ENCODE assay signal across 37 cellular contexts in the genomic region with DNA sequence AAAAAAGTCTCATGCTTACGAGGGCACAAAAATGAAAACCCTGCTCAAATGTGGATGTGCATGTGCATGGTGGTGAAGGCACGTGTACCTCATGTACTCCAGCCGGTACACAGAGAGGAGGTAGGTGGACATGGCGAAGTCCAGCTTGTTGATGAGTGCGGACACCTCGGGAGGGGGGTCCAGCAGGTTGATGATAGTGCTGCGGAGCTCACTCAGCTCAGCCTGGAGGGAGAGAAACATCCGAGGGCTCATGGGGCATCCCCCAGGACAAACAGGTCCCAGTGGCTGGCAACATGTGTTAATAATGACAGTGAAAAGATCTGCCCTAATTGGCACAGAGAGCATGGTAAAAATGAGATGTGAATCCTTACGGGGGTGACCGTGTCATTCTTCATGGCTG. TPM values are rescaled to one million over a fixed set of nuclear protein-coding genes. Genes with fewer than 3 reads are reported as not detected.
"Had no signal": no experiment of that assay in that cellular context is flagged by ENCODE, and none has a peak within 500 bp of the region (broad histone marks: within the 10 kb centered on the region; RNA-seq: fewer than 3 reads in every experiment).

No MANE protein-coding gene starts in this region.

- H3K4me1 ChIP-seq: adrenal gland, body of pancreas, breast epithelium had no signal

- H3K27ac ChIP-seq: adrenal gland, body of pancreas, brain microvascular endothelial cell, breast epithelium had no signal

- H3K27me3 ChIP-seq: adrenal gland, body of pancreas, brain microvascular endothelial cell, breast epithelium had no signal

- FAIRE-seq: astrocyte, TTC549 had no signal

- H3K4me1 Mint-ChIP-seq: activated CD4-positive, alpha-beta T cell treated with anti-CD3 and anti-CD28 coated beads for 36 hours; activated naive CD8-positive, alpha-beta T cell treated with anti-CD3 and anti-CD28 coated beads for 36 hours had no signal

- DNase-seq: activated CD4-positive, alpha-beta memory T cell treated with anti-CD3 and anti-CD28 coated beads, Interleukin-2, amount 10 ng/mL, durations not matched to agents 7 days and 5 days; activated CD4-positive, alpha-beta T cell treated with anti-CD3 and anti-CD28 coated beads for 1 hour; activated CD4-positive, alpha-beta T cell treated with anti-CD3 and anti-CD28 coated beads for 36 hours; activated CD4-positive, alpha-beta T cell treated with anti-CD3 and anti-CD28 coated beads for 48 hours; activated CD4-positive, alpha-beta T cell treated with anti-CD3 and anti-CD28 coated beads, Interleukin-2, amount 10 ng/mL, durations not matched to agents 7 days and 5 days; activated CD4-positive, alpha-beta T cell treated with anti-CD3 and anti-CD28 coated beads, Interleukin-2, amount 50 U/mL, for 48 hours; activated CD4-positive, CD25-positive, alpha-beta regulatory T cell; activated CD8-positive, alpha-beta memory T cell treated with anti-CD3 and anti-CD28 coated beads for 24 hours; activated CD8-positive, alpha-beta memory T cell treated with anti-CD3 and anti-CD28 coated beads, Interleukin-2, amount 10 ng/mL, durations not matched to agents 7 days and 5 days; activated CD8-positive, alpha-beta memory T cell treated with anti-CD3 and anti-CD28 coated beads, Interleukin-2, amount 50 U/mL, for 48 hours; activated CD8-positive, alpha-beta T cell treated with anti-CD3 and anti-CD28 coated beads, Interleukin-2, amount 10 ng/mL, durations not matched to agents 7 days and 5 days; activated effector memory CD4-positive, alpha-beta T cell treated with anti-CD3 and anti-CD28 coated beads, Interleukin-2, amount 50 U/mL, for 16 hours; activated gamma-delta T cell treated with Interleukin-2 at 50 U/mL for 16 hours; activated naive CD4-positive, alpha-beta T cell; activated naive CD4-positive, alpha-beta T cell treated with anti-CD3 and anti-CD28 coated beads for 36 hours; activated naive CD4-positive, alpha-beta T cell treated with anti-CD3 and anti-CD28 coated beads, Interleukin-2, amount 50 U/mL, for 16 hours; activated naive CD8-positive, alpha-beta T cell treated with anti-CD3 and anti-CD28 coated beads for 36 hours; activated T-cell treated with anti-CD3 and anti-CD28 coated beads, Interleukin-2, amount 50 U/mL, for 24 hours; activated T-cell treated with anti-CD3 and anti-CD28 coated beads, Interleukin-2, amount 50 U/mL, for 48 hours; adrenal gland; amniotic stem cell; aorta; body of pancreas; brain microvascular endothelial cell; central memory CD4-positive, alpha-beta T cell; T-cell; T-helper 2 cell; T-helper 9 cell had no signal

- H3K4me3 ChIP-seq: adrenal gland, body of pancreas, breast epithelium had no signal

- H3K27ac Mint-ChIP-seq: activated CD4-positive, alpha-beta memory T cell treated with anti-CD3 and anti-CD28 coated beads, Interleukin-2, amount 10 ng/mL, durations not matched to agents 7 days and 5 days; activated CD4-positive, alpha-beta T cell treated with anti-CD3 and anti-CD28 coated beads for 36 hours; activated CD4-positive, alpha-beta T cell treated with anti-CD3 and anti-CD28 coated beads, Interleukin-2, amount 10 ng/mL, durations not matched to agents 7 days and 5 days; activated CD8-positive, alpha-beta memory T cell treated with anti-CD3 and anti-CD28 coated beads, Interleukin-2, amount 10 ng/mL, durations not matched to agents 7 days and 5 days; activated CD8-positive, alpha-beta T cell treated with anti-CD3 and anti-CD28 coated beads, Interleukin-2, amount 10 ng/mL, durations not matched to agents 7 days and 5 days; activated naive CD4-positive, alpha-beta T cell treated with anti-CD3 and anti-CD28 coated beads for 36 hours; activated naive CD8-positive, alpha-beta T cell treated with anti-CD3 and anti-CD28 coated beads for 36 hours; activated T-cell treated with anti-CD3 and anti-CD28 coated beads, Interleukin-2, amount 50 U/mL, for 24 hours; activated T-helper 1 cell treated with anti-CD3 and anti-CD28 coated beads, Interleukin-12 subunit alpha, Interleukin-12 subunit beta, Interleukin-2, Interleukin-4 antibody, amounts not matched to agents 30 ng/mL and 10 ng/mL and 1 ng/mL, durations not matched to agents 14 hours and 24 hours and 36 hours; activated T-helper 17 cell treated with anti-CD3 and anti-CD28 coated beads, Interleukin-2, amount 50 U/mL, for 72 hours; T-cell; T-helper 2 cell treated with Interferon-gamma antibody and Interleukin-4, amounts not matched to agents 5 μg/mL and 100 μg/mL, for 36 hours had no signal

- ATAC-seq: activated CD4-positive, alpha-beta T cell treated with anti-CD3 and anti-CD28 coated beads for 36 hours; activated CD4-positive, CD25-positive, alpha-beta regulatory T cell treated with anti-CD3 and anti-CD28 coated beads, Interleukin-2, amount 50 U/mL, for 24 hours; activated CD8-positive, alpha-beta memory T cell treated with anti-CD3 and anti-CD28 coated beads, Interleukin-2, amount 10 ng/mL, durations not matched to agents 7 days and 5 days; activated CD8-positive, alpha-beta T cell treated with anti-CD3 and anti-CD28 coated beads, Interleukin-2, amount 10 ng/mL, durations not matched to agents 7 days and 5 days; activated naive CD4-positive, alpha-beta T cell treated with anti-CD3 and anti-CD28 coated beads, Interleukin-2, amount 50 U/mL, for 72 hours; activated T-helper 17 cell treated with anti-CD3 and anti-CD28 coated beads, Interleukin-2, amount 50 U/mL, for 72 hours; body of pancreas; T-cell had no signal

- H3K9me3 Mint-ChIP-seq: activated CD4-positive, alpha-beta memory T cell treated with anti-CD3 and anti-CD28 coated beads, Interleukin-2, amount 10 ng/mL, durations not matched to agents 7 days and 5 days; activated CD4-positive, alpha-beta T cell treated with anti-CD3 and anti-CD28 coated beads, Interleukin-2, amount 10 ng/mL, durations not matched to agents 7 days and 5 days; activated naive CD4-positive, alpha-beta T cell treated with anti-CD3 and anti-CD28 coated beads for 36 hours; activated naive CD4-positive, alpha-beta T cell treated with anti-CD3 and anti-CD28 coated beads, Interleukin-2, amount 50 U/mL, for 72 hours; activated naive CD8-positive, alpha-beta T cell treated with anti-CD3 and anti-CD28 coated beads for 36 hours; activated T-cell treated with anti-CD3 and anti-CD28 coated beads, Interleukin-2, amount 50 U/mL, for 24 hours; activated T-helper 1 cell treated with anti-CD3 and anti-CD28 coated beads, Interleukin-12 subunit alpha, Interleukin-12 subunit beta, Interleukin-2, Interleukin-4 antibody, amounts not matched to agents 30 ng/mL and 10 ng/mL and 1 ng/mL, durations not matched to agents 14 hours and 24 hours and 36 hours; activated T-helper 17 cell treated with anti-CD3 and anti-CD28 coated beads, Interleukin-2, amount 50 U/mL, for 72 hours; T-cell; T-helper 2 cell treated with Interferon-gamma antibody and Interleukin-4, amounts not matched to agents 5 μg/mL and 100 μg/mL, for 36 hours had no signal

- H3K27me3 Mint-ChIP-seq: activated CD4-positive, alpha-beta memory T cell treated with anti-CD3 and anti-CD28 coated beads, Interleukin-2, amount 10 ng/mL, durations not matched to agents 7 days and 5 days; activated CD4-positive, alpha-beta T cell treated with anti-CD3 and anti-CD28 coated beads for 36 hours; activated CD4-positive, alpha-beta T cell treated with anti-CD3 and anti-CD28 coated beads, Interleukin-2, amount 10 ng/mL, durations not matched to agents 7 days and 5 days; activated CD8-positive, alpha-beta memory T cell treated with anti-CD3 and anti-CD28 coated beads, Interleukin-2, amount 10 ng/mL, durations not matched to agents 7 days and 5 days; activated naive CD8-positive, alpha-beta T cell treated with anti-CD3 and anti-CD28 coated beads for 36 hours; activated T-cell treated with anti-CD3 and anti-CD28 coated beads, Interleukin-2, amount 50 U/mL, for 24 hours; activated T-helper 17 cell treated with anti-CD3 and anti-CD28 coated beads, Interleukin-2, amount 50 U/mL, for 72 hours; T-cell had no signal

- H3K4me3 Mint-ChIP-seq: activated CD4-positive, alpha-beta memory T cell treated with anti-CD3 and anti-CD28 coated beads, Interleukin-2, amount 10 ng/mL, durations not matched to agents 7 days and 5 days; activated CD4-positive, alpha-beta T cell treated with anti-CD3 and anti-CD28 coated beads for 36 hours; activated CD4-positive, alpha-beta T cell treated with anti-CD3 and anti-CD28 coated beads, Interleukin-2, amount 10 ng/mL, durations not matched to agents 7 days and 5 days; activated CD8-positive, alpha-beta memory T cell treated with anti-CD3 and anti-CD28 coated beads, Interleukin-2, amount 10 ng/mL, durations not matched to agents 7 days and 5 days; activated CD8-positive, alpha-beta T cell treated with anti-CD3 and anti-CD28 coated beads, Interleukin-2, amount 10 ng/mL, durations not matched to agents 7 days and 5 days; activated naive CD4-positive, alpha-beta T cell treated with anti-CD3 and anti-CD28 coated beads for 36 hours; activated naive CD8-positive, alpha-beta T cell treated with anti-CD3 and anti-CD28 coated beads for 36 hours; activated T-cell treated with anti-CD3 and anti-CD28 coated beads, Interleukin-2, amount 50 U/mL, for 24 hours; activated T-helper 1 cell treated with anti-CD3 and anti-CD28 coated beads, Interleukin-12 subunit alpha, Interleukin-12 subunit beta, Interleukin-2, Interleukin-4 antibody, amounts not matched to agents 30 ng/mL and 10 ng/mL and 1 ng/mL, durations not matched to agents 14 hours and 24 hours and 36 hours; activated T-helper 17 cell treated with anti-CD3 and anti-CD28 coated beads, Interleukin-2, amount 50 U/mL, for 72 hours; T-cell; T-helper 2 cell treated with Interferon-gamma antibody and Interleukin-4, amounts not matched to agents 5 μg/mL and 100 μg/mL, for 36 hours had no signal

- H3K9me3 ChIP-seq: adrenal gland, body of pancreas, breast epithelium had no signal

RNA-seq across cellular contexts. Expression of a gene that starts 9.2 kb away (rescaled TPM):
- total RNA-seq: activated CD4-positive, alpha-beta memory T cell treated with anti-CD3 and anti-CD28 coated beads, Interleukin-2, amount 10 ng/mL, durations not matched to agents 7 days and 5 days; activated CD4-positive, alpha-beta T cell treated with anti-CD3 and anti-CD28 coated beads for 36 hours; activated CD4-positive, alpha-beta T cell treated with anti-CD3 and anti-CD28 coated beads, Interleukin-2, amount 10 ng/mL, durations not matched to agents 7 days and 5 days; activated CD8-positive, alpha-beta memory T cell treated with anti-CD3 and anti-CD28 coated beads, Interleukin-2, amount 10 ng/mL, durations not matched to agents 7 days and 5 days; activated CD8-positive, alpha-beta T cell treated with anti-CD3 and anti-CD28 coated beads, Interleukin-2, amount 10 ng/mL, durations not matched to agents 7 days and 5 days; activated naive CD4-positive, alpha-beta T cell treated with anti-CD3 and anti-CD28 coated beads for 36 hours; activated naive CD4-positive, alpha-beta T cell treated with anti-CD3 and anti-CD28 coated beads, Interleukin-2, amount 50 U/mL, for 72 hours; activated naive CD8-positive, alpha-beta T cell treated with anti-CD3 and anti-CD28 coated beads for 36 hours; activated T-helper 1 cell treated with anti-CD3 and anti-CD28 coated beads, Interleukin-12 subunit alpha, Interleukin-12 subunit beta, Interleukin-2, Interleukin-4 antibody, amounts not matched to agents 30 ng/mL and 10 ng/mL and 1 ng/mL, durations not matched to agents 14 hours and 24 hours and 36 hours; astrocyte; body of pancreas; T-helper 1 cell treated with Interleukin-12 subunit alpha and Interleukin-12 subunit beta and Interleukin-4 antibody, amounts not matched to agents 30 ng/mL and 1 ng/mL, for 36 hours had no signal
